In the genomic region with DNA sequence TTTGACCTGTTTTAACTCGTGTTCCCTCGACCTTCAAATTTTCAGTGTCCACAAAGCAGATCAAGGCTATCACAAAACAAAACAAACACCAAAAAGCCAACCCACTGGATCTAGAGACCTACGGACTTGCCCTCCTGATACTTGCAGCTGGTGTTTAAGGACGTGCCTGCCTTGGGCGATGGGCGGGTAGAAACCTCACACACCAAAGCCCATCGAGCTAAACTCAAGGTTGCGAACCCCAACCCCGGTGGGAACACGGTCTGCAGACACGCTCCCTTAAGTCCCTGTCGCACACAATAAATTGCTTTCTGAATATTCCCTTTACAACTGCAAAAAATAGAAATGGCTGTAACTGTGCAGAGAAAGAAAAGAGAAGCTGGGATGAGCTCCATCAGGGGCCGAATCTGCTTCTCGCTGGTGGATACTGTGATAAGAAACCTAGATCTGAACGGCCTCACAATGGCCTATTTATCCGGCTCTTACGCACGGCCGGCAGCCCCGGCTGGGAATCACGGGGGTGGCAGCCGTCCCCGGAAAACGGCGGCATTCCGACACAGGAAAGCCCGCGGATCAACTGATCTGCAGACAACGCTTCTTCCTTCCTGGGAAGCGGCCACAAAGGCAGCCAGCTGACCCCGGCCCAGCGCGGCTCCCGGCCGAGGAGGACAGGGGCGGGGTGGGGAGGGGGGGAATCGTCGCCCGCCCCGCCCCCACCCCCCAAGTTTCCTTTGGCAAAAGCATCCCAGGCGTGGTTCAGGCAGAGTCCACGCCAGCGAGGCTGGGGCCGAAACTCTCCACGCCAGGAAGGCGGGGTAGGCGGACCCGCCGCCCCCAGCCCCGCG, we compare ENCODE assay signal across 8 cellular contexts.
DNase-seq lines count a peak whose midpoint lies in the region; ATAC-seq and TF ChIP-seq lines count a peak whose summit lies in the region.

No MANE protein-coding gene starts in this region.

- H3K4me3 ChIP-seq in naive thymus-derived CD4-positive, alpha-beta T cell (ENCODE audit: low read length) = peak overlapping the region; percentile 60
- H3K4me3 ChIP-seq in urinary bladder (ENCODE audit: low read depth, low read length) = peak overlapping the region; percentile 66

- H3K4me1 Mint-ChIP-seq in IgD-negative memory B cell = peaks cover 38 to 45% (median 38%) of the 10 kb centered on the region in 3 donors
- H3K4me1 Mint-ChIP-seq in naive thymus-derived CD4-positive, alpha-beta T cell = peaks cover 27 to 63% (median 52%) of the 10 kb centered on the region in 7 donors

- H3K36me3 ChIP-seq in naive thymus-derived CD4-positive, alpha-beta T cell (ENCODE audit: control insufficient read depth in 2 of 3, insufficient read depth in 3 of 3, low read length in 3 of 3) = no peaks in the 10 kb centered on the region
- no peaks in the 10 kb centered on the region for H3K36me3 ChIP-seq in urinary bladder (ENCODE audit: insufficient read depth)

- H3K27me3 Mint-ChIP-seq in IgD-negative memory B cell = no peaks in the 10 kb centered on the region
- H3K27me3 Mint-ChIP-seq in naive thymus-derived CD4-positive, alpha-beta T cell = no peaks in the 10 kb centered on the region

- no peaks in the 10 kb centered on the region for H3K9me3 ChIP-seq in naive thymus-derived CD4-positive, alpha-beta T cell (ENCODE audit: control insufficient read depth in 2 of 3, low read length in 3 of 3)

- no peaks in the 10 kb centered on the region for H3K27me3 ChIP-seq in foreskin keratinocyte
- H3K27me3 ChIP-seq in naive thymus-derived CD4-positive, alpha-beta T cell (ENCODE audit: control insufficient read depth in 2 of 2, insufficient read depth in 2 of 2, low read length in 2 of 2) = no peaks in the 10 kb centered on the region

- TF ChIP-seq CTCF in foreskin keratinocyte (conservative IDR thresholded peaks at IDR 0.05) = no peak

- H3K27ac ChIP-seq in foreskin keratinocyte (peak overlapping the region; percentile 49), urinary bladder (ENCODE audit: low read depth) (peak overlapping the region; percentile 82)
- H3K27ac ChIP-seq in naive thymus-derived CD4-positive, alpha-beta T cell (ENCODE audit: low read depth, low read length) = peak overlapping the region; percentile 80

- intact Hi-C loops in naive thymus-derived CD4-positive, alpha-beta T cell (cut with micrococcal nuclease) = loop anchor here (1.0 to 5.0 kb wide), 7 partner anchors 108 to 358 kb away; a partner anchor contains a TSS

- H3K36me3 Mint-ChIP-seq in IgD-negative memory B cell = peaks cover 2% of the 10 kb centered on the region
- H3K36me3 Mint-ChIP-seq in naive thymus-derived CD4-positive, alpha-beta T cell = peaks cover 0 to 3% (median 0%) of the 10 kb centered on the region in 5 donors

- H3K27ac Mint-ChIP-seq in IgD-negative memory B cell = peak overlapping the region; percentile 89 to 95 (median 92)
- peak overlapping the region; percentile 73 to 95 (median 90) for H3K27ac Mint-ChIP-seq in naive thymus-derived CD4-positive, alpha-beta T cell

- WGBS in urinary bladder = 8% methylated on average over 51 of the region's 51 CpGs

- H3K4me3 Mint-ChIP-seq in IgD-negative memory B cell = peak overlapping the region; percentile 86 to 97 (median 92)
- peak overlapping the region; percentile 77 to 98 (median 86) for H3K4me3 Mint-ChIP-seq in naive thymus-derived CD4-positive, alpha-beta T cell

- H3K9me3 Mint-ChIP-seq in IgD-negative memory B cell = no peaks in the 10 kb centered on the region
- no peaks in the 10 kb centered on the region for H3K9me3 Mint-ChIP-seq in naive thymus-derived CD4-positive, alpha-beta T cell

- peaks cover 12% of the 10 kb centered on the region for H3K4me1 ChIP-seq in foreskin keratinocyte
- peaks cover 0 to 37% of the 10 kb centered on the region in 2 donors for H3K4me1 ChIP-seq in naive thymus-derived CD4-positive, alpha-beta T cell (ENCODE audit: control insufficient read depth in 2 of 2, insufficient read depth in 2 of 2, low read length in 2 of 2)
- no peaks in the 10 kb centered on the region for H3K4me1 ChIP-seq in urinary bladder (ENCODE audit: insufficient read depth)

- peak; percentile 53 for ATAC-seq in foreskin keratinocyte
- ATAC-seq in naive thymus-derived CD4-positive, alpha-beta T cell = peak; percentile 28

- DNase-seq in NCI-H748 (lab: John Stamatoyannopoulos, UW; ENCODE audit: unreplicated experiment) (peak; percentile 49), NCI-H748 treated with DMSO at 0.1 percent for 48 hours (lab: John Stamatoyannopoulos, UW) (no peak), foreskin keratinocyte (no peak), NCI-H2081 treated with DMSO at 0.1 percent for 48 hours (lab: John Stamatoyannopoulos, UW) (no peak)
- peak; percentile 77 for DNase-seq in activated effector memory CD4-positive, alpha-beta T cell treated with anti-CD3 and anti-CD28 coated beads, Interleukin-2, amount 50 U/mL, for 16 hours
- DNase-seq in naive thymus-derived CD4-positive, alpha-beta T cell = peak in 7 of 9 donors; percentile 9 to 35 (median 25)

- CTCF ChIA-PET in naive thymus-derived CD4-positive, alpha-beta T cell (lab: Charles Lee) = interaction anchor here (0.6 to 2.1 kb wide), 7 partner anchors 9 to 890 kb away, joined by 3 to 6 read pairs (median 4); no protein-coding TSS in a partner anchor

- POLR2A ChIA-PET in naive thymus-derived CD4-positive, alpha-beta T cell (lab: Charles Lee) = interaction anchor here (0.5 to 5.8 kb wide), 25 partner anchors 10 to 768 kb away, joined by 3 to 27 read pairs (median 3); a partner anchor contains a TSS

Comparison
In these comparisons a context has a peak if more than half of its experiments do, and no peak if none do; other contexts are left out.
1. DNase-seq: peak in NCI-H748 (single experiment), activated effector memory CD4-positive, alpha-beta T cell treated with anti-CD3 and anti-CD28 coated beads, Interleukin-2, amount 50 U/mL, for 16 hours (single experiment) and naive thymus-derived CD4-positive, alpha-beta T cell (7 of 9); none in NCI-H748 treated with DMSO at 0.1 percent for 48 hours (single experiment), foreskin keratinocyte (0 of 2) and NCI-H2081 treated with DMSO at 0.1 percent for 48 hours (single experiment).
2. Peak in every context shown above with its lines, with median percentiles within 50 percentile points of each other: H3K27ac ChIP-seq.